ENCODE assay signal across 8 cellular contexts in the genomic region with DNA sequence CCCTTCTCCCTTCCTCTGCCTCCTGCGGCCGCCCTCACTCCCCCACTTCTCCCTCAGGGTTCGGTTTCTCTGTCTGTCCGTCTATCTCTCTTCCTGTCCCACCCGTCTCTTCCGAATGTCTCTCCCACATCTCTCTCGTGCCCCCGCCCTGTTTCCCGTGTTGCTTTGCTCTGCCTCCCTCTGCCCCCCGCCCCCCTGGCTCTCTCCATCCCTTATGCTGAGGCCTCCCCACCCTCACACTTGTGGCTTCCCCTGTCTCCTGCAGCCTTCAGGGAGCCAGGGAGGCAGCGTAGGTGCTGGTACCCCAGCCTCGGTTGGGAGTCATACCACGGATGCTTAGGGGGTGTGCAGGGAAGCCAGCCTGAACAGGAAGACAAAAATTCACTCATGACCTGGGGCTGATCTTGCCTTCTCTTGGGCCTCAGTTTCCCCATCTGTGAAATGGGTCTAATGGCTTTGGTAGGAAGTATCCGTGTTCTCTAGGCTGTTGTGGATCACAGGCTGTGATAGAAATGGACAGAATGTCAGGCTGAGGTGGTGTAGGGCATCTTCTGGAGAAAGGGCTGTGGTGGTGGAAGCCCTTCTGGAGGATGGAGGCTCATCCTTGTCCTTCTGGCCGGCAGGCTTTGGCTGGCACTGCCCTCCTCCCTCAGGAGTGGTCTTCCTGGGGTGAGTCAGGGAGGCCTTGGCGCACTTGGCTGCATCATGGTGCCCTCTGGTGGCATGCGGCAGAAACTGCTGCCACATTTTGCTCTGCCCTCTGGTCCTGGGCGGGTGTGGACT. TPM values are rescaled to one million over a fixed set of nuclear protein-coding genes. Genes with fewer than 3 reads are reported as not detected.
A peak's percentile ranks its signal among the peaks of the same experiment; 100 is the strongest.
DNase-seq lines count a peak whose midpoint lies in the region; ATAC-seq and TF ChIP-seq lines count a peak whose summit lies in the region.

No MANE protein-coding gene starts in this region.

- H3K36me3 ChIP-seq in BJ (ENCODE audit: control insufficient read depth, insufficient read depth, low read length) (no peaks in the 10 kb centered on the region), HCT116 (ENCODE audit: control insufficient read depth in 1 of 2, insufficient read depth in 2 of 2, low read length in 2 of 2) (no peaks in the 10 kb centered on the region), endodermal cell (ENCODE audit: control insufficient read depth, insufficient read depth, low read length) (no peaks in the 10 kb centered on the region), mucosa of descending colon (ENCODE audit: low read depth) (no peaks in the 10 kb centered on the region)

- TF ChIP-seq CTCF in BJ (IDR thresholded peaks at IDR 0.05; ENCODE audit: insufficient read depth, low read depth, low read length) (peak; percentile 92), HCT116 (IDR thresholded peaks at IDR 0.05 in 2 of 3, conservative IDR thresholded peaks at IDR 0.05 in 1 of 3; ENCODE audit: borderline replicate concordance in 1 of 3, insufficient read depth in 1 of 3, low read depth in 2 of 3, low read length in 2 of 3) (peak; percentile 91 to 94 (median 91)), endodermal cell (conservative IDR thresholded peaks at IDR 0.05) (peak; percentile 95), mucosa of descending colon (IDR thresholded peaks at IDR 0.05) (peak; percentile 88)

- H3K27me3 Mint-ChIP-seq in activated CD8-positive, alpha-beta T cell treated with anti-CD3 and anti-CD28 coated beads, Interleukin-2, amount 10 ng/mL, durations not matched to agents 7 days and 5 days (ENCODE audit: low read depth), result no peaks in the 10 kb centered on the region
- peaks cover 9% of the 10 kb centered on the region for H3K27me3 Mint-ChIP-seq in endodermal cell (ENCODE audit: insufficient read depth)

- H3K36me3 Mint-ChIP-seq in activated CD8-positive, alpha-beta T cell treated with anti-CD3 and anti-CD28 coated beads, Interleukin-2, amount 10 ng/mL, durations not matched to agents 7 days and 5 days (ENCODE audit: low read depth), result no peaks in the 10 kb centered on the region
- no peaks in the 10 kb centered on the region for H3K36me3 Mint-ChIP-seq in endodermal cell (ENCODE audit: low read depth)

- RAD21 ChIA-PET in HCT116 (lab: Charles Lee; ENCODE audit: low non-redundant PET in 1 of 2, low total read pairs in 2 of 2, uncharacterized antibody in 2 of 2, unreplicated experiment in 2 of 2), result interaction anchor here (0.7 to 2.4 kb wide), 5 partner anchors 57 to 134 kb away, joined by 3 to 10 read pairs (median 4); no protein-coding TSS in a partner anchor

- TF ChIP-seq RAD21 in HCT116 (IDR thresholded peaks at IDR 0.05; ENCODE audit: low read depth), result peak; percentile 99

- no peak for TF ChIP-seq POLR2A in HCT116 (IDR thresholded peaks at IDR 0.05; ENCODE audit: borderline replicate concordance, extremely low read depth, insufficient read depth, insufficient read length)

- H3K9me3 Mint-ChIP-seq in activated CD8-positive, alpha-beta T cell treated with anti-CD3 and anti-CD28 coated beads, Interleukin-2, amount 10 ng/mL, durations not matched to agents 7 days and 5 days (ENCODE audit: insufficient read depth), result no peaks in the 10 kb centered on the region
- no peaks in the 10 kb centered on the region for H3K9me3 Mint-ChIP-seq in endodermal cell

- H3K9me3 ChIP-seq in HCT116 (ENCODE audit: control insufficient read depth in 1 of 2, insufficient read depth in 1 of 2, low read depth in 1 of 2, low read length in 2 of 2) (no peaks in the 10 kb centered on the region), endodermal cell (ENCODE audit: control insufficient read depth, low read length) (no peaks in the 10 kb centered on the region), mucosa of descending colon (no peaks in the 10 kb centered on the region)

- BruUV-seq in HCT116 (replicated peaks; lab: Mats Ljungman, UMichigan), result no TSS peak

- POLR2A ChIA-PET in BJ (lab: Charles Lee) (no interaction called here), HCT116 (lab: Charles Lee) (no interaction called here)
- POLR2A ChIA-PET in activated CD8-positive, alpha-beta T cell treated with anti-CD3 and anti-CD28 coated beads, Interleukin-2, amount 10 ng/mL, durations not matched to agents 7 days and 5 days (lab: Charles Lee), result no interaction called here

- no peak overlapping the region for H3K4me2 ChIP-seq in HCT116 (ENCODE audit: low read length)

- H3K27ac Mint-ChIP-seq in activated CD8-positive, alpha-beta T cell treated with anti-CD3 and anti-CD28 coated beads, Interleukin-2, amount 10 ng/mL, durations not matched to agents 7 days and 5 days, result no peak overlapping the region
- no peak overlapping the region for H3K27ac Mint-ChIP-seq in endodermal cell

- H3K4me3 Mint-ChIP-seq in activated CD8-positive, alpha-beta T cell treated with anti-CD3 and anti-CD28 coated beads, Interleukin-2, amount 10 ng/mL, durations not matched to agents 7 days and 5 days, result no peak overlapping the region
- H3K4me3 Mint-ChIP-seq in endodermal cell, result no peak overlapping the region

- no peak overlapping the region for H2AFZ ChIP-seq in HCT116 (ENCODE audit: low read depth, low read length, poor library complexity, severe bottlenecking)

- H3K4me1 Mint-ChIP-seq in activated CD8-positive, alpha-beta T cell treated with anti-CD3 and anti-CD28 coated beads, Interleukin-2, amount 10 ng/mL, durations not matched to agents 7 days and 5 days (ENCODE audit: low read depth), result no peaks in the 10 kb centered on the region
- H3K4me1 Mint-ChIP-seq in endodermal cell, result peaks cover 10% of the 10 kb centered on the region

- peak; percentile 77 for ATAC-seq in HCT116
- peak; percentile 63 for ATAC-seq in activated CD8-positive, alpha-beta T cell treated with anti-CD3 and anti-CD28 coated beads, Interleukin-2, amount 10 ng/mL, durations not matched to agents 7 days and 5 days
- peak; percentile 73 for ATAC-seq in mucosa of descending colon
- ATAC-seq in HG02588 (IDR thresholded peaks at IDR 0.05; ENCODE audit: unreplicated experiment), result no peak

- H3K9ac ChIP-seq in HCT116 (ENCODE audit: low read length), result no peak overlapping the region
- no peak overlapping the region for H3K9ac ChIP-seq in endodermal cell (ENCODE audit: extremely low read depth, low read length, poor library complexity, severe bottlenecking)

- H3K4me3 ChIP-seq in BJ (ENCODE audit: low read depth, low read length), result no peak overlapping the region
- H3K4me3 ChIP-seq in HCT116 (replicated peaks in 1 of 2; ENCODE audit: low read depth in 1 of 2, low read length in 2 of 2), result no peak overlapping the region
- no peak overlapping the region for H3K4me3 ChIP-seq in endodermal cell (ENCODE audit: low read length)
- H3K4me3 ChIP-seq in mucosa of descending colon, result no peak overlapping the region

- H3K79me2 ChIP-seq in HCT116 (ENCODE audit: insufficient read depth, low read length), result no peaks in the 10 kb centered on the region

- H3K4me1 ChIP-seq in HCT116 (ENCODE audit: control insufficient read depth in 1 of 2, insufficient read depth in 2 of 2, low read length in 2 of 2) (peaks cover 18 to 39% of the 10 kb centered on the region in 2 experiments; a peak in 3 of 4 replicates), endodermal cell (ENCODE audit: control insufficient read depth, insufficient read depth, low read length) (no peaks in the 10 kb centered on the region), mucosa of descending colon (ENCODE audit: low read depth) (peaks cover 3% of the 10 kb centered on the region)

- intact Hi-C loops in HCT116 (cut with micrococcal nuclease), result loop anchor here (1.0 to 2.0 kb wide), 4 partner anchors 56 to 148 kb away; partner anchors contain the start of gene FOXO6
- intact Hi-C loops in mucosa of descending colon (cut with DNase I, micrococcal nuclease), result loop anchor here (5.0 to 10.0 kb wide), 3 partner anchors 134 to 152 kb away; no protein-coding TSS in a partner anchor

- CTCF ChIA-PET in BJ (lab: Yijun Ruan, JAX) (interaction anchor here (0.5 to 5.3 kb wide), 31 partner anchors 9 to 420 kb away, joined by 3 to 84 read pairs (median 4); partner anchors contain the start of gene FOXO6), HCT116 (lab: Charles Lee) (interaction anchor here (0.9 to 4.5 kb wide), 8 partner anchors 55 to 134 kb away, joined by 4 to 53 read pairs (median 12); partner anchors contain the start of gene FOXO6)
- CTCF ChIA-PET in activated CD8-positive, alpha-beta T cell treated with anti-CD3 and anti-CD28 coated beads, Interleukin-2, amount 10 ng/mL, durations not matched to agents 7 days and 5 days (lab: Charles Lee), result interaction anchor here (0.8 to 3.6 kb wide), 10 partner anchors 37 to 151 kb away, joined by 3 to 28 read pairs (median 4); no protein-coding TSS in a partner anchor

- no peak overlapping the region for H3K27ac ChIP-seq in HCT116 (ENCODE audit: low read depth, low read length)
- no peak overlapping the region for H3K27ac ChIP-seq in endodermal cell (ENCODE audit: low read depth, low read length)

- 66 to 75% methylated on average over 12 to 18 of the region's 18 CpGs for WGBS in endodermal cell (ENCODE audit: insufficient coverage in 1 of 2, insufficient read length in 1 of 2), 2 experiments

- no peaks in the 10 kb centered on the region for H4K20me1 ChIP-seq in HCT116 (ENCODE audit: insufficient read depth)

- H3K9me2 ChIP-seq in HCT116 (ENCODE audit: insufficient read depth), result no peaks in the 10 kb centered on the region

- H3K27me3 ChIP-seq in BJ (ENCODE audit: control insufficient read depth, insufficient read depth, low read length) (no peaks in the 10 kb centered on the region; the same call in 1 of the 2 replicates), HCT116 (ENCODE audit: insufficient read depth, low read length) (no peaks in the 10 kb centered on the region), endodermal cell (ENCODE audit: control insufficient read depth, insufficient read depth, low read length, poor library complexity, severe bottlenecking) (no peaks in the 10 kb centered on the region)

- DNase-seq in BJ (ENCODE audit: low read depth) (no peak), HCT116 (ENCODE audit: low read depth, low spot score) (peak; percentile 67), NCI-H748 (lab: John Stamatoyannopoulos, UW; ENCODE audit: unreplicated experiment) (peak; percentile 97), endodermal cell (peak; percentile 93), mucosa of descending colon (peak in 2 of 3 donors; percentile 69 to 78)
- peak; percentile 59 for DNase-seq in activated CD8-positive, alpha-beta T cell treated with anti-CD3 and anti-CD28 coated beads, Interleukin-2, amount 10 ng/mL, durations not matched to agents 7 days and 5 days
- DNase-seq in stimulated activated CD8-positive, alpha-beta memory T cell treated with anti-CD3 and anti-CD28 coated beads, Interleukin-4, amount 100 ng/mL, for 4 hours (ENCODE audit: low read depth in 2 of 2, low spot score in 1 of 2), result peak; percentile 17 to 34

RNA-seq across cellular contexts. Expression of gene FOXO6, which starts 55.5 kb away (rescaled TPM):
- polyA plus RNA-seq in BJ (2011; rRNA removed), result 0.02 TPM in 1 of 2 replicates, not detected in the other
- not detected in 2 replicates for polyA minus RNA-seq in BJ (2011; rRNA and poly(A)+ RNA removed)
- total RNA-seq in HCT116 (2021; ENCODE audit: unreplicated experiment) (7.0 TPM), endodermal cell (1 to 10 TPM; 1.7 to 1.8 TPM), mucosa of descending colon (1 to 10 TPM in 1 of 3 donors, under 1 TPM in 2; 0.65 to 2.0 (median 0.72) TPM)
- 4.0 and 4.1 TPM in 2 replicates for polyA plus RNA-seq in HCT116 (2012)
- total RNA-seq in activated CD8-positive, alpha-beta T cell treated with anti-CD3 and anti-CD28 coated beads, Interleukin-2, amount 10 ng/mL, durations not matched to agents 7 days and 5 days, result under 1 TPM; 0.24 to 0.31 TPM
- polyA plus RNA-seq in endodermal cell (2013, experiment 1 of 2), result 2.9 TPM
- 2.8 TPM for polyA plus RNA-seq in endodermal cell (2013, experiment 2 of 2)
